In the genomic region with DNA sequence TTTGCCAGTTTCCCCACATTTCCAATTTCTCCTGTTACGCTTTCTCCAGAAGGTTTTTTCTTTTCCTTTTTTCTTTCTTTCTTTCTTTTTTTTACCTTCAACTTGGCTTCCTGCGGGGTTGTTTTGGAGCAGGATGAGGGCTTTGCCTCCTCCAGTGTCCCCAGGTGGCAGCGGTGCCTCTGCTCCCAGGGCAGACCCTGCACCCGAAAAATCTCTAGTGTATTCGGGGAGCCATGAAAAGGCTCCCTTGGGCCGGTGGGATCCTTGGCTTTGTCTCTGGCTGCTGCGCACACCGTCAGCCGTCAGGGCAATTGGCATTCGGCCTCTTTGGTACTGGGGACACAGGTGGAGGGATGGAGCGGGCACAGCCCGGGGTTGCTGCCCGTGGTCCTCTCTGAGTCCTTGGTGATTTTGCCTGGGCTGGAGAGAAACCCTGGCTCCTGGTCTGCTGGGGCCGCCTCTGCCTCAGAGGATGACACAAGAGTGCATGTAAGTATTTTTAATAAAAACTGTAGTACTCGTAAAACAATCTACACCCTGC, we compare ENCODE assay signal across 8 cellular contexts. TPM values are rescaled to one million over a fixed set of nuclear protein-coding genes. Genes with fewer than 3 reads are reported as not detected.
A peak's percentile ranks its signal among the peaks of the same experiment; 100 is the strongest.
DNase-seq lines count a peak whose midpoint lies in the region; ATAC-seq lines count a peak whose summit lies in the region.

No MANE protein-coding gene starts in this region.

- POLR2A ChIA-PET in activated CD4-positive, alpha-beta memory T cell treated with anti-CD3 and anti-CD28 coated beads, Interleukin-2, amount 10 ng/mL, durations not matched to agents 7 days and 5 days (lab: Charles Lee), result interaction anchor here (0.7 to 1.3 kb wide), 2 partner anchors 17 to 49 kb away, joined by 3 read pairs; no protein-coding TSS in a partner anchor

- H3K27ac Mint-ChIP-seq in activated CD4-positive, alpha-beta memory T cell treated with anti-CD3 and anti-CD28 coated beads, Interleukin-2, amount 10 ng/mL, durations not matched to agents 7 days and 5 days, result no peak overlapping the region
- peak overlapping the region in 1 of 2 donors; percentile 23 for H3K27ac Mint-ChIP-seq in stimulated activated naive CD8-positive, alpha-beta T cell treated with anti-CD3 and anti-CD28 coated beads, Interleukin-15, amount 100 ng/mL, for 72 hours

- H3K9me3 ChIP-seq in iPS-15b (ENCODE audit: control insufficient read depth, insufficient read depth, low read length), result no peaks in the 10 kb centered on the region

- ATAC-seq in stimulated activated naive CD8-positive, alpha-beta T cell treated with anti-CD3 and anti-CD28 coated beads, Interleukin-15, amount 100 ng/mL, for 72 hours, result no peak

- DNase-seq in NCI-H1417 (lab: John Stamatoyannopoulos, UW) (peak in 2 of 3 experiments; percentile 49 to 55), NCI-H1417 treated with DMSO at 0.1 percent for 48 hours (lab: John Stamatoyannopoulos, UW) (no peak), ACHN (no peak), T-helper 9 cell (no peak), G401 (ENCODE audit: low spot score) (no peak)
- DNase-seq in activated CD4-positive, alpha-beta memory T cell treated with anti-CD3 and anti-CD28 coated beads, Interleukin-2, amount 10 ng/mL, durations not matched to agents 7 days and 5 days, result no peak
- no peak for DNase-seq in stimulated activated naive CD8-positive, alpha-beta T cell treated with anti-CD3 and anti-CD28 coated beads, Interleukin-15, amount 100 ng/mL, for 72 hours

- CTCF ChIA-PET in activated CD4-positive, alpha-beta memory T cell treated with anti-CD3 and anti-CD28 coated beads, Interleukin-2, amount 10 ng/mL, durations not matched to agents 7 days and 5 days (lab: Charles Lee), result interaction anchor here (1.4 kb wide), 1 partner anchor 61 kb away, joined by 5 read pairs; no protein-coding TSS in a partner anchor

- H3K27me3 Mint-ChIP-seq in activated CD4-positive, alpha-beta memory T cell treated with anti-CD3 and anti-CD28 coated beads, Interleukin-2, amount 10 ng/mL, durations not matched to agents 7 days and 5 days, result peaks cover 67% of the 10 kb centered on the region
- H3K27me3 Mint-ChIP-seq in stimulated activated naive CD8-positive, alpha-beta T cell treated with anti-CD3 and anti-CD28 coated beads, Interleukin-15, amount 100 ng/mL, for 72 hours, result peaks cover 74% of the 10 kb centered on the region

- H3K4me1 ChIP-seq in iPS-15b (ENCODE audit: control insufficient read depth, insufficient read depth, low read length), result peaks cover 2% of the 10 kb centered on the region

- in situ Hi-C loops in ACHN (cut with HindIII; ENCODE audit: low pct_ligation_motif_present, low pct_unique_long_range_greater_than_20kb, low sequenced_read_pairs) (no loop called here), G401 (cut with HindIII; ENCODE audit: low sequenced_read_pairs) (no loop called here)

- no peaks in the 10 kb centered on the region for H3K36me3 ChIP-seq in iPS-15b (ENCODE audit: control insufficient read depth, insufficient read depth, low read length)

- no peaks in the 10 kb centered on the region for H3K9me3 Mint-ChIP-seq in activated CD4-positive, alpha-beta memory T cell treated with anti-CD3 and anti-CD28 coated beads, Interleukin-2, amount 10 ng/mL, durations not matched to agents 7 days and 5 days
- H3K9me3 Mint-ChIP-seq in stimulated activated naive CD8-positive, alpha-beta T cell treated with anti-CD3 and anti-CD28 coated beads, Interleukin-15, amount 100 ng/mL, for 72 hours, result no peaks in the 10 kb centered on the region

- H3K9ac ChIP-seq in iPS-15b (ENCODE audit: low read depth, low read length), result no peak overlapping the region

- H3K4me3 ChIP-seq in iPS-15b (ENCODE audit: low read depth, low read length), result peak overlapping the region; percentile 64

- H3K27me3 ChIP-seq in iPS-15b (ENCODE audit: control insufficient read depth, insufficient read depth, low read length), result peaks cover 51% of the 10 kb centered on the region

- no peaks in the 10 kb centered on the region for H3K36me3 Mint-ChIP-seq in activated CD4-positive, alpha-beta memory T cell treated with anti-CD3 and anti-CD28 coated beads, Interleukin-2, amount 10 ng/mL, durations not matched to agents 7 days and 5 days (ENCODE audit: low read depth)

- peaks cover 41% of the 10 kb centered on the region for H3K4me1 Mint-ChIP-seq in activated CD4-positive, alpha-beta memory T cell treated with anti-CD3 and anti-CD28 coated beads, Interleukin-2, amount 10 ng/mL, durations not matched to agents 7 days and 5 days
- peaks cover 27% of the 10 kb centered on the region for H3K4me1 Mint-ChIP-seq in stimulated activated naive CD8-positive, alpha-beta T cell treated with anti-CD3 and anti-CD28 coated beads, Interleukin-15, amount 100 ng/mL, for 72 hours

- peak overlapping the region; percentile 87 for H3K4me3 Mint-ChIP-seq in activated CD4-positive, alpha-beta memory T cell treated with anti-CD3 and anti-CD28 coated beads, Interleukin-2, amount 10 ng/mL, durations not matched to agents 7 days and 5 days
- peak overlapping the region; percentile 93 to 95 for H3K4me3 Mint-ChIP-seq in stimulated activated naive CD8-positive, alpha-beta T cell treated with anti-CD3 and anti-CD28 coated beads, Interleukin-15, amount 100 ng/mL, for 72 hours

RNA-seq across cellular contexts. Expression of a gene that starts 0.8 kb away (rescaled TPM):
- total RNA-seq in activated CD4-positive, alpha-beta memory T cell treated with anti-CD3 and anti-CD28 coated beads, Interleukin-2, amount 10 ng/mL, durations not matched to agents 7 days and 5 days, result 1 to 10 TPM; 1.9 to 2.2 TPM
- not detected in 2 replicates for total RNA-seq in G401 (2014; rRNA removed; shearing (Covaris generic))

RNA-seq across cellular contexts. Expression of a gene that starts 45.3 kb away (rescaled TPM):
- not detected for total RNA-seq in activated CD4-positive, alpha-beta memory T cell treated with anti-CD3 and anti-CD28 coated beads, Interleukin-2, amount 10 ng/mL, durations not matched to agents 7 days and 5 days
- total RNA-seq in G401 (2014; rRNA removed; shearing (Covaris generic)), result not detected in 2 replicates

Comparison
In these comparisons a context has a peak if more than half of its experiments do, and no peak if none do; other contexts are left out.
1. DNase-seq: peak in NCI-H1417 (2 of 3); none in NCI-H1417 treated with DMSO at 0.1 percent for 48 hours (single experiment), activated CD4-positive, alpha-beta memory T cell treated with anti-CD3 and anti-CD28 coated beads, Interleukin-2, amount 10 ng/mL, durations not matched to agents 7 days and 5 days (single experiment), stimulated activated naive CD8-positive, alpha-beta T cell treated with anti-CD3 and anti-CD28 coated beads, Interleukin-15, amount 100 ng/mL, for 72 hours (0 of 2), ACHN (single experiment), T-helper 9 cell (single experiment) and G401 (single experiment).